In genomic region chr16:86504315-86505184, GRCh38 we compare ENCODE assay signal across 18 cellular contexts. TPM values are rescaled to one million over a fixed set of nuclear protein-coding genes. Genes with fewer than 3 reads are reported as not detected.
DNase-seq lines count a peak whose midpoint lies in the region; ATAC-seq and TF ChIP-seq lines count a peak whose summit lies in the region.
"Had no signal": no experiment of that assay in that cellular context is flagged by ENCODE, and none has a peak within 500 bp of the region (broad histone marks: within the 10 kb centered on the region; RNA-seq: fewer than 3 reads in every experiment).

No MANE protein-coding gene starts in this region.

- no peaks in the 10 kb centered on the region for H3K9me3 Mint-ChIP-seq in activated naive CD4-positive, alpha-beta T cell treated with anti-CD3 and anti-CD28 coated beads, Interleukin-2, amount 10 ng/mL, durations not matched to agents 7 days and 5 days
- H3K9me3 Mint-ChIP-seq in activated naive CD4-positive, alpha-beta T cell treated with anti-CD3 and anti-CD28 coated beads, Interleukin-2, amount 50 U/mL, for 72 hours, result no peaks in the 10 kb centered on the region
- peaks cover 0 to 4% (median 0%) of the 10 kb centered on the region in 7 donors for H3K9me3 Mint-ChIP-seq in naive B cell

- peak overlapping the region; percentile 58 for H3K27ac Mint-ChIP-seq in activated naive CD4-positive, alpha-beta T cell treated with anti-CD3 and anti-CD28 coated beads, Interleukin-2, amount 10 ng/mL, durations not matched to agents 7 days and 5 days
- peak overlapping the region in 1 of 2 donors; percentile 14 for H3K27ac Mint-ChIP-seq in activated naive CD4-positive, alpha-beta T cell treated with anti-CD3 and anti-CD28 coated beads, Interleukin-2, amount 50 U/mL, for 72 hours
- peak overlapping the region in 2 of 6 donors; percentile 59 to 87 for H3K27ac Mint-ChIP-seq in naive B cell
- H3K27ac Mint-ChIP-seq: CD14-positive monocyte had no signal

- peaks cover 16% of the 10 kb centered on the region for H3K4me1 Mint-ChIP-seq in activated naive CD4-positive, alpha-beta T cell treated with anti-CD3 and anti-CD28 coated beads, Interleukin-2, amount 10 ng/mL, durations not matched to agents 7 days and 5 days
- H3K4me1 Mint-ChIP-seq in naive B cell, result peaks cover 34 to 35% (median 34%) of the 10 kb centered on the region in 3 donors

- peaks cover 89% of the 10 kb centered on the region for H3K79me2 ChIP-seq in fibroblast of lung (ENCODE audit: control insufficient read depth, insufficient read depth, low read length)

- H3K27ac ChIP-seq in fibroblast of lung (ENCODE audit: insufficient read depth, low read length) (peak overlapping the region; percentile 80), upper lobe of left lung (peak overlapping the region; percentile 94 to 97 (median 95)), adrenal gland (no peak overlapping the region)
- H3K27ac ChIP-seq: epithelial cell of prostate, tibial artery had no signal

- peak overlapping the region; percentile 55 to 89 (median 76) for H3K4me3 ChIP-seq in fibroblast of lung (replicated peaks in 1 of 4; ENCODE audit: control extremely low read depth in 1 of 4, insufficient read depth in 1 of 4, low read depth in 3 of 4, low read length in 4 of 4)
- peak overlapping the region; percentile 20 to 66 (median 64) for H3K4me3 ChIP-seq in upper lobe of left lung
- H3K4me3 ChIP-seq in adrenal gland, result no peak overlapping the region

- H3K4me2 ChIP-seq in fibroblast of lung (ENCODE audit: extremely low read depth, insufficient read depth, low read length), result peak overlapping the region; percentile 100

- peak overlapping the region; percentile 70 for H3K9ac ChIP-seq in fibroblast of lung (ENCODE audit: insufficient read depth, low read length)

- TF ChIP-seq EP300 in upper lobe of left lung (IDR thresholded peaks at IDR 0.05), result no peak

- no peak overlapping the region for H3K4me3 Mint-ChIP-seq in activated naive CD4-positive, alpha-beta T cell treated with anti-CD3 and anti-CD28 coated beads, Interleukin-2, amount 10 ng/mL, durations not matched to agents 7 days and 5 days
- peak overlapping the region in 7 of 8 donors; percentile 15 to 83 (median 71) for H3K4me3 Mint-ChIP-seq in naive B cell

- CTCF ChIA-PET in activated naive CD4-positive, alpha-beta T cell treated with anti-CD3 and anti-CD28 coated beads, Interleukin-2, amount 10 ng/mL, durations not matched to agents 7 days and 5 days (lab: Charles Lee), result no interaction called here

- ATAC-seq in activated naive CD4-positive, alpha-beta T cell treated with anti-CD3 and anti-CD28 coated beads, Interleukin-2, amount 50 U/mL, for 72 hours, result no peak
- no peak for ATAC-seq in naive B cell (ENCODE audit: low read depth in 2 of 2)
- ATAC-seq in upper lobe of left lung (ENCODE audit: low FRiP score in 2 of 2), result no peak
- no peak for ATAC-seq in HG03460 (IDR thresholded peaks at IDR 0.05; ENCODE audit: unreplicated experiment)
- ATAC-seq: heart left ventricle had no signal

- WGBS in upper lobe of left lung, 2 donors, result 20 to 45% methylated on average over 27 of the region's 27 CpGs
- WGBS in adrenal gland, 4 donors, result 10 to 17% (median 14%) methylated on average over 23 to 27 of the region's 27 CpGs

- peaks cover 100% of the 10 kb centered on the region for H3K27me3 Mint-ChIP-seq in activated naive CD4-positive, alpha-beta T cell treated with anti-CD3 and anti-CD28 coated beads, Interleukin-2, amount 10 ng/mL, durations not matched to agents 7 days and 5 days
- H3K27me3 Mint-ChIP-seq in naive B cell, result peaks cover 81 to 94% (median 88%) of the 10 kb centered on the region in 3 donors

- peaks cover 6% of the 10 kb centered on the region for H3K36me3 Mint-ChIP-seq in activated naive CD4-positive, alpha-beta T cell treated with anti-CD3 and anti-CD28 coated beads, Interleukin-2, amount 10 ng/mL, durations not matched to agents 7 days and 5 days
- H3K36me3 Mint-ChIP-seq in activated naive CD4-positive, alpha-beta T cell treated with anti-CD3 and anti-CD28 coated beads, Interleukin-2, amount 50 U/mL, for 72 hours, result peaks cover 7 to 8% of the 10 kb centered on the region in 2 donors
- peaks cover 0 to 17% of the 10 kb centered on the region in 2 donors for H3K36me3 Mint-ChIP-seq in naive B cell

- H3K27me3 ChIP-seq in fibroblast of lung (ENCODE audit: control insufficient read depth, insufficient read depth, low read length) (no peaks in the 10 kb centered on the region), upper lobe of left lung (peaks cover 0 to 56% (median 28%) of the 10 kb centered on the region in 4 donors), adrenal gland (peaks cover 96% of the 10 kb centered on the region)

- no peaks in the 10 kb centered on the region for H4K20me1 ChIP-seq in fibroblast of lung (ENCODE audit: control insufficient read depth, extremely low read depth, insufficient read depth, low read length)

- TF ChIP-seq CTCF in fibroblast of lung (conservative IDR thresholded peaks at IDR 0.05 in 1 of 2, IDR thresholded peaks at IDR 0.05 in 1 of 2; ENCODE audit: low read depth in 1 of 2, low read length in 2 of 2) (no peak), upper lobe of left lung (IDR thresholded peaks at IDR 0.05) (no peak), adrenal gland (IDR thresholded peaks at IDR 0.05) (no peak)

- no peak for DNase-seq in activated naive CD4-positive, alpha-beta T cell treated with anti-CD3 and anti-CD28 coated beads, Interleukin-2, amount 10 ng/mL, durations not matched to agents 7 days and 5 days
- no peak for DNase-seq in activated naive CD4-positive, alpha-beta T cell treated with anti-CD3 and anti-CD28 coated beads, Interleukin-2, amount 50 U/mL, for 72 hours (ENCODE audit: low spot score in 2 of 2)
- no peak for DNase-seq in fibroblast of lung (ENCODE audit: low read depth in 2 of 2)
- no peak for DNase-seq in naive B cell
- DNase-seq in upper lobe of left lung, result peak in 1 of 2 donors; percentile 23
- no peak for DNase-seq in NCI-H82 (lab: John Stamatoyannopoulos, UW)
- DNase-seq in adrenal gland, result no peak
- DNase-seq: activated CD4-positive, alpha-beta T cell treated with anti-CD3 and anti-CD28 coated beads, Interleukin-2, amount 50 U/mL, for 48 hours; amygdala; Kasumi-1; NCI-H1694; tibial artery had no signal

- TF ChIP-seq POLR2A in upper lobe of left lung (IDR thresholded peaks at IDR 0.05) (no peak), adrenal gland (IDR thresholded peaks at IDR 0.05) (no peak)

- H3K9me3 ChIP-seq in fibroblast of lung (ENCODE audit: control insufficient read depth, insufficient read depth, low read depth, low read length), result no peaks in the 10 kb centered on the region
- no peaks in the 10 kb centered on the region for H3K9me3 ChIP-seq in upper lobe of left lung
- H3K9me3 ChIP-seq in adrenal gland (replicated peaks in 1 of 3), result no peaks in the 10 kb centered on the region
- H3K9me3 ChIP-seq: heart left ventricle, tibial artery had no signal

- H3K4me1 ChIP-seq in fibroblast of lung (ENCODE audit: control insufficient read depth, extremely low read depth, insufficient read depth, low read length) (peaks cover 13% of the 10 kb centered on the region), upper lobe of left lung (peaks cover 7 to 34% (median 20%) of the 10 kb centered on the region in 4 donors), adrenal gland (replicated peaks in 1 of 2) (peaks cover 7 to 15% of the 10 kb centered on the region in 2 donors)

- H2AFZ ChIP-seq in fibroblast of lung (ENCODE audit: low read length), result no peak overlapping the region

- intact Hi-C loops in adrenal gland (cut with DNase I), result no loop called here

- H3K36me3 ChIP-seq in fibroblast of lung (ENCODE audit: control insufficient read depth, insufficient read depth, low read length) (peaks cover 4% of the 10 kb centered on the region), upper lobe of left lung (peaks cover 0 to 10% (median 0%) of the 10 kb centered on the region in 4 donors), adrenal gland (replicated peaks in 1 of 2) (no peaks in the 10 kb centered on the region)
- H3K36me3 ChIP-seq: heart left ventricle, tibial artery had no signal

RNA-seq across cellular contexts. Expression of gene FOXF1, which starts 5.8 kb away (rescaled TPM):
- not detected for total RNA-seq in activated naive CD4-positive, alpha-beta T cell treated with anti-CD3 and anti-CD28 coated beads, Interleukin-2, amount 50 U/mL, for 72 hours
- total RNA-seq in fibroblast of lung, result 15.9 and 31.5 TPM in 2 replicates
- 14.0 and 38.5 TPM in 2 replicates for polyA plus RNA-seq in fibroblast of lung
- 19.3 and 43.8 TPM in 2 replicates for polyA plus RNA-seq in fibroblast of lung (2012)
- polyA minus RNA-seq in fibroblast of lung (ENCODE audit: low replicate concordance), result 16.2 and 35.9 TPM in 2 replicates
- polyA plus RNA-seq in naive B cell (ENCODE audit: low read depth in 6 of 6), result not detected
- total RNA-seq in upper lobe of left lung, result 10 to 100 TPM in 5 of 6 donors, 1 to 10 TPM in 1; 6.3 to 73.6 (median 24.5) TPM
- under 1 TPM in 6 of 8 donors, not detected in 2; 0.07 to 0.57 (median 0.26) TPM for total RNA-seq in adrenal gland
- under 1 TPM; 0.07 to 0.64 (median 0.51) TPM for polyA plus RNA-seq in adrenal gland
- total RNA-seq: kidney epithelial cell, OCI-LY7 had no signal
- polyA plus RNA-seq: CD14-positive monocyte had no signal

RNA-seq across cellular contexts. Expression of gene MTHFSD, which starts 50.5 kb away (rescaled TPM):
- total RNA-seq in activated naive CD4-positive, alpha-beta T cell treated with anti-CD3 and anti-CD28 coated beads, Interleukin-2, amount 50 U/mL, for 72 hours, result 10 to 100 TPM; 20.5 to 21.8 TPM
- total RNA-seq in fibroblast of lung (13.6 and 19.3 TPM in 2 replicates), upper lobe of left lung (10 to 100 TPM; 13.8 to 39.8 (median 22.0) TPM), adrenal gland (10 to 100 TPM in 7 of 8 donors, 1 to 10 TPM in 1; 7.6 to 22.2 (median 18.5) TPM)
- polyA plus RNA-seq in fibroblast of lung (11.4 and 13.1 TPM in 2 replicates), naive B cell (ENCODE audit: low read depth in 6 of 6) (10 to 100 TPM in 5 of 6 donors, 1 to 10 TPM in 1; 5.6 to 18.6 (median 16.6) TPM), adrenal gland (10 to 100 TPM; 12.5 to 20.8 (median 18.2) TPM)
- 9.3 and 9.7 TPM in 2 replicates for polyA plus RNA-seq in fibroblast of lung (2012)
- 5.9 and 16.3 TPM in 2 replicates for polyA minus RNA-seq in fibroblast of lung (ENCODE audit: low replicate concordance)

Comparison
In these comparisons a context has a peak if more than half of its experiments do, and no peak if none do; other contexts are left out.
1. H3K27ac ChIP-seq: peak in fibroblast of lung (single experiment) and upper lobe of left lung (4 of 4); none in adrenal gland (0 of 5).
2. H3K4me3 ChIP-seq: peak in fibroblast of lung (4 of 4) and upper lobe of left lung (4 of 4); none in adrenal gland (0 of 4).
3. RNA of gene FOXF1, which starts 5.8 kb away (total RNA-seq): 15.9 to 31.5 TPM in fibroblast of lung and 6.3 to 73.6 TPM in upper lobe of left lung; 0.07 to 0.57 TPM in adrenal gland and not detected in activated naive CD4-positive, alpha-beta T cell treated with anti-CD3 and anti-CD28 coated beads, Interleukin-2, amount 50 U/mL, for 72 hours; every median in the first group is over 4 times any median in the second.